1 cellular context compared by ENCODE assay signal in genomic region chr17:48546187-48546923, GRCh38.
TF ChIP-seq lines count a peak whose summit lies in the region.

No MANE protein-coding gene starts in this region.

TF ChIP-seq in SK-N-SH, 30 proteins besides CTCF, POLR2A, EP300 and RAD21:
- TF ChIP-seq FOSL2 (IDR thresholded peaks at IDR 0.05; ENCODE audit: borderline replicate concordance, low read depth) (no peak), SIN3A (IDR thresholded peaks at IDR 0.05; ENCODE audit: borderline replicate concordance, low read depth, low read length) (no peak), CHD2 (IDR thresholded peaks at IDR 0.05; ENCODE audit: low read length, partially characterized antibody) (no peak), MEF2A (IDR thresholded peaks at IDR 0.05; ENCODE audit: borderline replicate concordance, low read depth) (no peak), POLR2AphosphoS5 (IDR thresholded peaks at IDR 0.05; ENCODE audit: low read depth, low read length) (no peak), GABPA (IDR thresholded peaks at IDR 0.05; ENCODE audit: low read depth) (no peak), TEAD4 (IDR thresholded peaks at IDR 0.05; ENCODE audit: borderline replicate concordance, insufficient read depth) (no peak), YY1 (IDR thresholded peaks at IDR 0.05; ENCODE audit: low read depth) (no peak), ZBTB33 (IDR thresholded peaks at IDR 0.05; ENCODE audit: borderline replicate concordance, low read depth) (no peak)
- TF ChIP-seq, protein P1, sequence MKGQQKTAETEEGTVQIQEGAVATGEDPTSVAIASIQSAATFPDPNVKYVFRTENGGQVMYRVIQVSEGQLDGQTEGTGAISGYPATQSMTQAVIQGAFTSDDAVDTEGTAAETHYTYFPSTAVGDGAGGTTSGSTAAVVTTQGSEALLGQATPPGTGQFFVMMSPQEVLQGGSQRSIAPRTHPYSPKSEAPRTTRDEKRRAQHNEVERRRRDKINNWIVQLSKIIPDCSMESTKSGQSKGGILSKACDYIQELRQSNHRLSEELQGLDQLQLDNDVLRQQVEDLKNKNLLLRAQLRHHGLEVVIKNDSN (IDR thresholded peaks at IDR 0.05; ENCODE audit: borderline replicate concordance, low read depth), result no peak; the same call in 1 of the 2 replicates
